Comparison of ENCODE assay signal across 9 cellular contexts in the genomic region with DNA sequence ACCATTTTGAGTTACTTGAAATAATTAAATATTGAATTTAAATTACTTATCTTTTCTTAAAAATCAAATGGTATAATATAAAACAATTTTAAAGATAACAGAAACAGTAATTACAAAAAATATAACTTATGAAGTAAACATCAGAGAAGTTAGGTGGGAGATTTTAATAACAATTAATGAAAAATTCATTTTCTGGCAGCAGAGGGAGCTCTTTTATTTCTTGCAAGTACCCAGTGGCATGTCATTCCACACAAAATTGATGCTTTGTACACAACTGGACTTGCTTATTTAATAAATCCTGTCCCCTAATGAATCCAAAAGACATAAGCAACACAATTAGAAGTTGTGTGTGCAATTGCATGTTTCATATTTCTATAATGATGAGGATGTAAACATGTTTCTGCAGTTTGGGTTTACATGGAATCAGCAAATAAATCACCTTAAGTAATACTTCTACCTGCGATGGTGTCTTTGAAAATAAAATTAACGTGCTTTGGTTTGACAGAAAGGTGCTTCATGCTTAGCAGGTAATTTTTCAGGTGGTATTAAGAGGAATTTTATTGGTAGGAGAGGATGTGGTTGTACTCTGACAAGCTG.
DNase-seq lines count a peak whose midpoint lies in the region; ATAC-seq and TF ChIP-seq lines count a peak whose summit lies in the region.
"Had no signal": no experiment of that assay in that cellular context is flagged by ENCODE, and none has a peak within 500 bp of the region (broad histone marks: within the 10 kb centered on the region; RNA-seq: fewer than 3 reads in every experiment).

No MANE protein-coding gene starts in this region.

- no peak for ATAC-seq in GM21723 (IDR thresholded peaks at IDR 0.05; ENCODE audit: unreplicated experiment)
- ATAC-seq in activated CD4-positive, CD25-positive, alpha-beta regulatory T cell treated with anti-CD3 and anti-CD28 coated beads, Interleukin-2, amount 50 U/mL, for 24 hours = no peak

- no peak for TF ChIP-seq CTCF in GM13976 (IDR thresholded peaks at IDR 0.05; ENCODE audit: borderline replicate concordance, control extremely low read depth, extremely low read depth, insufficient read depth, missing control alignments)
- peak; percentile 21 for TF ChIP-seq CTCF in fibroblast of mammary gland (conservative IDR thresholded peaks at IDR 0.05; ENCODE audit: control insufficient read depth, insufficient read depth, low read depth, low read length)

- in situ Hi-C loops in GM13976 (cut with MboI; ENCODE audit: low sequenced_read_pairs, unreplicated experiment) = no loop called here

- H3K4me3 ChIP-seq in fibroblast of mammary gland (ENCODE audit: control insufficient read depth, low read depth, low read length) = no peak overlapping the region
- H3K4me3 ChIP-seq: thoracic aorta had no signal

- peak; percentile 16 for DNase-seq in A172 (ENCODE audit: low spot score)
- peak; percentile 3 for DNase-seq in GM13976 (ENCODE audit: low spot score)
- peak; percentile 25 for DNase-seq in NCI-H82 treated with DMSO at 0.1 percent for 48 hours (lab: John Stamatoyannopoulos, UW; ENCODE audit: unreplicated experiment)
- DNase-seq in fibroblast of mammary gland (ENCODE audit: low read depth) = peak; percentile 0
- DNase-seq in iPS-NIHi7 (ENCODE audit: extremely low spot score) = no peak
- no peak for DNase-seq in anterior cingulate cortex (lab: John Stamatoyannopoulos, UW)

Comparison
In these comparisons a context has a peak if more than half of its experiments do, and no peak if none do; other contexts are left out.
1. DNase-seq: peak in A172 (single experiment), GM13976 (single experiment), NCI-H82 treated with DMSO at 0.1 percent for 48 hours (single experiment) and fibroblast of mammary gland (single experiment); none in iPS-NIHi7 (single experiment) and anterior cingulate cortex (0 of 58).